ENCODE assay signal across 8 cellular contexts in the genomic region with DNA sequence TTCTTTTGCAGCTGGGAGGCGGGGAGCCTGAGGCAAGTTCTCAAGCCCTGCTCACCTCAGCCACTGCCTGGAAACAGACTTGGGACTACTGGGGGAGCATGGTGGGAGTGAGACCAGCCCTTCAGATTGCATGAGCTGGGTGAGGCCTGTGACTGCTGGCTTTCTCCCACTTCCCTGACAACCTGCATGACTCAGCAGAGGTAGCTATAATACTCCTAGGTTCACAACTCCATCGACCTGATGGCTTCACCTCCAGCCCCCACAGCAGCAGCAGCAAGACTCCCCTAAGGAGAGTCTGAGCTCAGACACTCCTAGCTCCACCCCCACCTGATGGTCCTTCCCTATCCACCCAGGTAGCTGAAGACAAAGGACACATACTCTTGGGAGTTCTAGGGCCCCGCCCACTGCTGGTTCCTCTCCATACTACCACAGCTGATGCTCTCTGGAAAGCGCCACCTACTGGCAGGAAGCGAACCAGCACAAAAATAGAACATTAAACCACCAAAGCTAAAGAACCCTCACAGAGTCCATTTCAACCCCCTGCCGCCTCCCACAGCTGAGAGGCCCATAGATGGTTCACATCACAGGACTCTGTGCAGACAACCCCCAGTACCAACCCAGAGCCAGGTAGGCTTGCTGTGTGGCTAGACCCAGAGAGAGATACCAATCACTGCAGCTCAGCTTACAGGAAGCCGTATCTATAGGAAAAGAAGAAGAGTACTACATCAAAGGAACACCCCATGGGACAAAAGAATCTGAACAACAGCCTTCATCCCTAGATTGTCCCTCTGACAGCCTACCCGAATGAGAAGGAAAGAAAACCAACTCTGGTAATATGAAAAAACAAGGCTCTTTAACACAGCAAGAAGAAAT.
DNase-seq lines count a peak whose midpoint lies in the region; ATAC-seq, FAIRE-seq and TF ChIP-seq lines count a peak whose summit lies in the region.

No MANE protein-coding gene starts in this region.

- CTCF ChIA-PET in CD8-positive, alpha-beta T cell (lab: Charles Lee): interaction anchor here (0.7 to 2.7 kb wide), 5 partner anchors 12 to 605 kb away, joined by 3 to 12 read pairs (median 4); no protein-coding TSS in a partner anchor

- peaks cover 64% of the 10 kb centered on the region for H3K36me3 Mint-ChIP-seq in CD8-positive, alpha-beta T cell

- ATAC-seq in CD8-positive, alpha-beta T cell: no peak
- ATAC-seq in HG03045 (IDR thresholded peaks at IDR 0.05; ENCODE audit: unreplicated experiment): no peak

- in situ Hi-C loops in KBM-7 (cut with MboI; ENCODE audit: low pct_unique_long_range_greater_than_20kb, low sequenced_read_pairs): no loop called here

- POLR2A ChIA-PET in CD8-positive, alpha-beta T cell (lab: Charles Lee): interaction anchor here (0.6 kb wide), 1 partner anchor 605 kb away, joined by 3 read pairs; no protein-coding TSS in a partner anchor

- no peak overlapping the region for H3K4me3 Mint-ChIP-seq in CD8-positive, alpha-beta T cell

- peaks cover 3% of the 10 kb centered on the region for H3K9me3 ChIP-seq in CD8-positive, alpha-beta T cell (ENCODE audit: low read length)

- DNase-seq in CD8-positive, alpha-beta T cell: peak in 4 of 7 experiments; percentile 13 to 40 (median 24)
- peak; percentile 67 for DNase-seq in KBM-7
- DNase-seq in epithelial cell of proximal tubule (ENCODE audit: low read depth): no peak
- DNase-seq in stimulated activated CD4-positive, alpha-beta T cell treated with anti-CD3 and anti-CD28 coated beads, Interleukin-12 subunit alpha, Interleukin-12 subunit beta, amount 100 ng/mL, for 4 hours: peak; percentile 31
- no peak for DNase-seq in NCI-H128 (lab: John Stamatoyannopoulos, UW; ENCODE audit: unreplicated experiment)
- no peak for DNase-seq in GM12892 (ENCODE audit: insufficient read length)

- no peaks in the 10 kb centered on the region for H3K4me1 Mint-ChIP-seq in CD8-positive, alpha-beta T cell (ENCODE audit: low read depth)

- peaks cover 32% of the 10 kb centered on the region for H3K9me3 Mint-ChIP-seq in CD8-positive, alpha-beta T cell

- H3K27me3 ChIP-seq in CD8-positive, alpha-beta T cell (ENCODE audit: insufficient read depth, low read length): no peaks in the 10 kb centered on the region

- H3K27me3 Mint-ChIP-seq in CD8-positive, alpha-beta T cell (ENCODE audit: low read depth): no peaks in the 10 kb centered on the region

- intact Hi-C loops in CD8-positive, alpha-beta T cell (cut with DNase I, micrococcal nuclease): no loop called here

- no peak for TF ChIP-seq CTCF in CD8-positive, alpha-beta T cell (IDR thresholded peaks at IDR 0.05)
- TF ChIP-seq CTCF in VCaP (conservative IDR thresholded peaks at IDR 0.05) (peak; percentile 51), epithelial cell of proximal tubule (conservative IDR thresholded peaks at IDR 0.05; ENCODE audit: low read depth, low read length) (peak; percentile 70)

- no peak overlapping the region for H3K27ac ChIP-seq in CD8-positive, alpha-beta T cell (ENCODE audit: low read depth, low read length)
- H3K27ac ChIP-seq in VCaP: no peak overlapping the region

- H3K27ac Mint-ChIP-seq in CD8-positive, alpha-beta T cell: no peak overlapping the region

- H3K36me3 ChIP-seq in CD8-positive, alpha-beta T cell (ENCODE audit: insufficient read depth, low read length): no peaks in the 10 kb centered on the region

- FAIRE-seq in GM12892 (lab: Jason Lieb, UNC): no peak

- H3K4me1 ChIP-seq in CD8-positive, alpha-beta T cell (ENCODE audit: insufficient read depth, low read length): no peaks in the 10 kb centered on the region

- H3K4me3 ChIP-seq in CD8-positive, alpha-beta T cell (ENCODE audit: low read depth, low read length): no peak overlapping the region
- no peak overlapping the region for H3K4me3 ChIP-seq in epithelial cell of proximal tubule (ENCODE audit: low read depth, low read length)

- TF ChIP-seq POLR2A in GM12892 (IDR thresholded peaks at IDR 0.05; ENCODE audit: low read depth, low read length): no peak

Comparison
In these comparisons a context has a peak if more than half of its experiments do, and no peak if none do; other contexts are left out.
1. DNase-seq: peak in CD8-positive, alpha-beta T cell (4 of 7), KBM-7 (single experiment) and stimulated activated CD4-positive, alpha-beta T cell treated with anti-CD3 and anti-CD28 coated beads, Interleukin-12 subunit alpha, Interleukin-12 subunit beta, amount 100 ng/mL, for 4 hours (single experiment); none in epithelial cell of proximal tubule (single experiment), NCI-H128 (single experiment) and GM12892 (single experiment).